In the genomic region with DNA sequence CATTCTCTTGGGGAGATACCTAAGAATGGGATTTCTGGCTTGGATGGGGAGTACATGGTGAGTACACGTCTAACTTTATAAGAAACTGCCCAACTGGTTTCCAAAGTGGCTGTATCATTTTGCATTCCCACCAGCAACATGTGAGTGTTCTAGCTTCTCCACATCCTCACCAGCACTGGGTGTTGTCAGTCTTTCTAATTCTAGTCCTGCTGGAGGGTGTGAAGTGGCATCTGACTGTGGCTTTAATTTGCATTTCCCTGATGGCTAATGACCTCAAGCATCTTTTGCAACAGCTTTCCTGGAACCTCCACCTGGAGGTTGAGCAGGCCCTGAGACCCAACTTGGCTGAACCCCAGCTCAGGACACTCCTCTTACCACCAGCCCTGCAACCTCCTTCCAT, we compare ENCODE assay signal across 1 cellular context.
TF ChIP-seq lines count a peak whose summit lies in the region.

No MANE protein-coding gene starts in this region.

TF ChIP-seq in GM12878, 131 proteins besides CTCF, POLR2A, EP300 and RAD21 (continues in another document):
- TF ChIP-seq TAF1 (IDR thresholded peaks at IDR 0.05; ENCODE audit: borderline replicate concordance, low read depth, low read length) (no peak), SP1 (IDR thresholded peaks at IDR 0.05; ENCODE audit: low read depth, low read length) (peak; percentile 7), ZBTB33 (IDR thresholded peaks at IDR 0.05) (no peak), FOS (IDR thresholded peaks at IDR 0.05; ENCODE audit: borderline replicate concordance, extremely low read depth, insufficient read length) (no peak), BMI1 (IDR thresholded peaks at IDR 0.05; ENCODE audit: borderline replicate concordance) (no peak), ZNF384 (IDR thresholded peaks at IDR 0.05; ENCODE audit: borderline replicate concordance, low read depth, low read length) (no peak), ESRRA (IDR thresholded peaks at IDR 0.05; ENCODE audit: low read length) (no peak), BCL3 (IDR thresholded peaks at IDR 0.05; ENCODE audit: borderline replicate concordance, insufficient read depth, low read depth, low read length, poor library complexity, severe bottlenecking) (no peak), RUNX3 (IDR thresholded peaks at IDR 0.05; ENCODE audit: low read length) (peak; percentile 42; the same call in 1 of the 2 replicates), SMARCA5 (IDR thresholded peaks at IDR 0.05) (peak; percentile 84; the same call in 1 of the 2 replicates), USF1 (IDR thresholded peaks at IDR 0.05; ENCODE audit: borderline replicate concordance, extremely low read length, insufficient read depth, low read depth, low read length) (no peak), EED (IDR thresholded peaks at IDR 0.05; ENCODE audit: low read depth) (no peak), CBX5 (IDR thresholded peaks at IDR 0.05; ENCODE audit: low read depth) (peak; percentile 85; the same call in 1 of the 2 replicates), IRF3 (IDR thresholded peaks at IDR 0.05) (no peak), TCF12 (IDR thresholded peaks at IDR 0.05; ENCODE audit: low read depth, low read length) (no peak), MAX (IDR thresholded peaks at IDR 0.05; ENCODE audit: low read depth, low read length) (no peak), CBFB (IDR thresholded peaks at IDR 0.05; ENCODE audit: low read depth) (no peak), CREB1 (IDR thresholded peaks at IDR 0.05; ENCODE audit: low read depth) (no peak), CUX1 (IDR thresholded peaks at IDR 0.05; ENCODE audit: insufficient replicate concordance, low read depth, low read length) (no peak), NKRF (conservative IDR thresholded peaks at IDR 0.05) (no peak), E2F8 (IDR thresholded peaks at IDR 0.05; ENCODE audit: low read depth, partially characterized antibody) (no peak), KDM1A (IDR thresholded peaks at IDR 0.05; ENCODE audit: borderline replicate concordance) (no peak), PAX5 (IDR thresholded peaks at IDR 0.05; ENCODE audit: borderline replicate concordance, low read depth, low read length) (no peak), TCF3 (IDR thresholded peaks at IDR 0.05; ENCODE audit: borderline replicate concordance, insufficient read depth, low read depth, low read length) (0 out of 2 replicates have a peak, but pooled peaks have one; percentile 38), POU2F2 (IDR thresholded peaks at IDR 0.05; ENCODE audit: borderline replicate concordance, low read depth, low read length) (peak; percentile 82; the same call in 1 of the 3 replicates)
- TF ChIP-seq, protein P1, sequence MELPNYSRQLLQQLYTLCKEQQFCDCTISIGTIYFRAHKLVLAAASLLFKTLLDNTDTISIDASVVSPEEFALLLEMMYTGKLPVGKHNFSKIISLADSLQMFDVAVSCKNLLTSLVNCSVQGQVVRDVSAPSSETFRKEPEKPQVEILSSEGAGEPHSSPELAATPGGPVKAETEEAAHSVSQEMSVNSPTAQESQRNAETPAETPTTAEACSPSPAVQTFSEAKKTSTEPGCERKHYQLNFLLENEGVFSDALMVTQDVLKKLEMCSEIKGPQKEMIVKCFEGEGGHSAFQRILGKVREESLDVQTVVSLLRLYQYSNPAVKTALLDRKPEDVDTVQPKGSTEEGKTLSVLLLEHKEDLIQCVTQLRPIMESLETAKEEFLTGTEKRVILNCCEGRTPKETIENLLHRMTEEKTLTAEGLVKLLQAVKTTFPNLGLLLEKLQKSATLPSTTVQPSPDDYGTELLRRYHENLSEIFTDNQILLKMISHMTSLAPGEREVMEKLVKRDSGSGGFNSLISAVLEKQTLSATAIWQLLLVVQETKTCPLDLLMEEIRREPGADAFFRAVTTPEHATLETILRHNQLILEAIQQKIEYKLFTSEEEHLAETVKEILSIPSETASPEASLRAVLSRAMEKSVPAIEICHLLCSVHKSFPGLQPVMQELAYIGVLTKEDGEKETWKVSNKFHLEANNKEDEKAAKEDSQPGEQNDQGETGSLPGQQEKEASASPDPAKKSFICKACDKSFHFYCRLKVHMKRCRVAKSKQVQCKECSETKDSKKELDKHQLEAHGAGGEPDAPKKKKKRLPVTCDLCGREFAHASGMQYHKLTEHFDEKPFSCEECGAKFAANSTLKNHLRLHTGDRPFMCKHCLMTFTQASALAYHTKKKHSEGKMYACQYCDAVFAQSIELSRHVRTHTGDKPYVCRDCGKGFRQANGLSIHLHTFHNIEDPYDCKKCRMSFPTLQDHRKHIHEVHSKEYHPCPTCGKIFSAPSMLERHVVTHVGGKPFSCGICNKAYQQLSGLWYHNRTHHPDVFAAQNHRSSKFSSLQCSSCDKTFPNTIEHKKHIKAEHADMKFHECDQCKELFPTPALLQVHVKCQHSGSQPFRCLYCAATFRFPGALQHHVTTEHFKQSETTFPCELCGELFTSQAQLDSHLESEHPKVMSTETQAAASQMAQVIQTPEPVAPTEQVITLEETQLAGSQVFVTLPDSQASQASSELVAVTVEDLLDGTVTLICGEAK (IDR thresholded peaks at IDR 0.05; ENCODE audit: borderline replicate concordance): no peak
- TF ChIP-seq, protein P2, sequence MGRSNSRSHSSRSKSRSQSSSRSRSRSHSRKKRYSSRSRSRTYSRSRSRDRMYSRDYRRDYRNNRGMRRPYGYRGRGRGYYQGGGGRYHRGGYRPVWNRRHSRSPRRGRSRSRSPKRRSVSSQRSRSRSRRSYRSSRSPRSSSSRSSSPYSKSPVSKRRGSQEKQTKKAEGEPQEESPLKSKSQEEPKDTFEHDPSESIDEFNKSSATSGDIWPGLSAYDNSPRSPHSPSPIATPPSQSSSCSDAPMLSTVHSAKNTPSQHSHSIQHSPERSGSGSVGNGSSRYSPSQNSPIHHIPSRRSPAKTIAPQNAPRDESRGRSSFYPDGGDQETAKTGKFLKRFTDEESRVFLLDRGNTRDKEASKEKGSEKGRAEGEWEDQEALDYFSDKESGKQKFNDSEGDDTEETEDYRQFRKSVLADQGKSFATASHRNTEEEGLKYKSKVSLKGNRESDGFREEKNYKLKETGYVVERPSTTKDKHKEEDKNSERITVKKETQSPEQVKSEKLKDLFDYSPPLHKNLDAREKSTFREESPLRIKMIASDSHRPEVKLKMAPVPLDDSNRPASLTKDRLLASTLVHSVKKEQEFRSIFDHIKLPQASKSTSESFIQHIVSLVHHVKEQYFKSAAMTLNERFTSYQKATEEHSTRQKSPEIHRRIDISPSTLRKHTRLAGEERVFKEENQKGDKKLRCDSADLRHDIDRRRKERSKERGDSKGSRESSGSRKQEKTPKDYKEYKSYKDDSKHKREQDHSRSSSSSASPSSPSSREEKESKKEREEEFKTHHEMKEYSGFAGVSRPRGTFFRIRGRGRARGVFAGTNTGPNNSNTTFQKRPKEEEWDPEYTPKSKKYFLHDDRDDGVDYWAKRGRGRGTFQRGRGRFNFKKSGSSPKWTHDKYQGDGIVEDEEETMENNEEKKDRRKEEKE (IDR thresholded peaks at IDR 0.05): no peak
